In the genomic region with DNA sequence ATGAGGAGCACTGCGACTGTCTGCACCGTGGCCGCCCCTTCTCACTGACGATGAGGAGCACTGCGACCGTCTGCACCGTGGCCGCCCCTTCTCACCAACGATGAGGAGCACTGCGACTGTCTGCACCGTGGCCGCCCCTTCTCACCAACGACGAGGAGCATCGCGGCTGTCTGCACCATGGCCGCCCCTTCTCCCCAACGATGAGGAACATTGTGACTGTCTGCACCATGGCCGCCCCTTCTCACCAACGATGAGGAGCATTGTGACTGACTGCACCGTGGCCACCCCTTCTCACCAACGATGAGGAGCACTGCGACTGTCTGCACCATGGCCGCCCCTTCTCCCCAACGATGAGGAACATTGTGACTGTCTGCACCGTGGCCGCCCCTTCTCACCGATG, we compare ENCODE assay signal across 6 cellular contexts.
DNase-seq lines count a peak whose midpoint lies in the region; ATAC-seq, FAIRE-seq and TF ChIP-seq lines count a peak whose summit lies in the region.
"Not testable (repeated sequence)": the region's sequence is repeated elsewhere in the genome, so short reads cannot be mapped to it uniquely, and the experiment has no call there.

No MANE protein-coding gene starts in this region.

- not testable (repeated sequence) for H3K27ac ChIP-seq in kidney (ENCODE audit: low read depth in 2 of 2, low read length in 2 of 2); sigmoid colon

- not testable (repeated sequence) for H3K4me3 ChIP-seq in BE2C (ENCODE audit: low read depth, low read length); kidney (ENCODE audit: low read length in 2 of 2); mucosa of descending colon; sigmoid colon

- not testable (repeated sequence) for H3K4me3 Mint-ChIP-seq in WTC11; chondrocyte (ENCODE audit: unreplicated experiment)

- H3K4me1 Mint-ChIP-seq in WTC11: peaks cover 14% of the 10 kb centered on the region
- not testable (repeated sequence) for H3K4me1 Mint-ChIP-seq in chondrocyte (ENCODE audit: low read depth)

- not testable (repeated sequence) for H3K27ac Mint-ChIP-seq in WTC11; chondrocyte (ENCODE audit: unreplicated experiment)

- not testable (repeated sequence) for H3K4me1 ChIP-seq in BE2C; kidney (ENCODE audit: control insufficient read depth in 1 of 2, insufficient read depth in 1 of 2, low read depth in 1 of 2, low read length in 2 of 2); mucosa of descending colon (ENCODE audit: low read depth); sigmoid colon

- not testable (repeated sequence) for H3K36me3 ChIP-seq in BE2C; kidney (ENCODE audit: control insufficient read depth in 1 of 2, insufficient read depth in 2 of 2, low read length in 2 of 2); mucosa of descending colon (ENCODE audit: low read depth); sigmoid colon

- TF ChIP-seq EP300 in sigmoid colon (IDR thresholded peaks at IDR 0.05): not testable (repeated sequence)

- H3K9ac ChIP-seq in kidney (ENCODE audit: low read length in 2 of 2): not testable (repeated sequence)

- intact Hi-C loops in kidney (cut with DNase I); mucosa of descending colon (cut with DNase I, micrococcal nuclease); sigmoid colon (cut with DNase I): not testable (repeated sequence)

- FAIRE-seq in kidney (lab: Jason Lieb, UNC): not testable (repeated sequence)

- DNase-seq in BE2C (peak; percentile 5), WTC11 (ENCODE audit: low spot score) (peak; percentile 4), chondrocyte (ENCODE audit: low spot score) (peak; percentile 18), kidney (peak; percentile 17), mucosa of descending colon (peak in 2 of 3 donors; percentile 1 to 9), sigmoid colon (peak; percentile 33)

- not testable (repeated sequence) for H3K9me3 Mint-ChIP-seq in WTC11; chondrocyte (ENCODE audit: low read depth)

- not testable (repeated sequence) for H3K27me3 ChIP-seq in BE2C
- H3K27me3 ChIP-seq in sigmoid colon: peaks cover 5 to 12% (median 10%) of the 10 kb centered on the region in 3 donors

- H3K9me3 ChIP-seq in BE2C; kidney (ENCODE audit: control insufficient read depth in 1 of 2, low read length in 2 of 2); mucosa of descending colon; sigmoid colon: not testable (repeated sequence)

- WGBS in sigmoid colon, 2 donors: 87 to 88% methylated on average over 25 to 28 of the region's 28 CpGs

- H3K27me3 Mint-ChIP-seq in WTC11 (ENCODE audit: low read depth); chondrocyte (ENCODE audit: low read depth): not testable (repeated sequence)

- CTCF ChIA-PET in WTC11 (lab: Charles Lee): not testable (repeated sequence)

- not testable (repeated sequence) for TF ChIP-seq CTCF in BE2C (IDR thresholded peaks at IDR 0.05; ENCODE audit: low read depth, low read length); WTC11 (IDR thresholded peaks at IDR 0.05); chondrocyte (IDR thresholded peaks at IDR 0.05); kidney (IDR thresholded peaks at IDR 0.05; ENCODE audit: borderline replicate concordance, extremely low read depth, insufficient read depth); mucosa of descending colon (IDR thresholded peaks at IDR 0.05); sigmoid colon (IDR thresholded peaks at IDR 0.05)

- not testable (repeated sequence) for H3K36me3 Mint-ChIP-seq in WTC11; chondrocyte (ENCODE audit: low read depth)

- POLR2A ChIA-PET in WTC11 (lab: Charles Lee): not testable (repeated sequence)

- not testable (repeated sequence) for ATAC-seq in WTC11, mucosa of descending colon

- not testable (repeated sequence) for TF ChIP-seq POLR2A in sigmoid colon (IDR thresholded peaks at IDR 0.05)
